23 cellular contexts compared by ENCODE assay signal in genomic region chr1:57632401-57632800, GRCh38.
DNase-seq lines count a peak whose midpoint lies in the region; TF ChIP-seq lines count a peak whose summit lies in the region.
"Had no signal": no experiment of that assay in that cellular context is flagged by ENCODE, and none has a peak within 500 bp of the region (broad histone marks: within the 10 kb centered on the region; RNA-seq: fewer than 3 reads in every experiment).

No MANE protein-coding gene starts in this region.

- H3K4me3 ChIP-seq in tibial artery (no peak overlapping the region), coronary artery (no peak overlapping the region)
- H3K4me3 ChIP-seq: cardiac muscle cell, lung had no signal

- no peaks in the 10 kb centered on the region for H3K4me1 ChIP-seq in tibial artery
- H3K4me1 ChIP-seq: parathyroid adenoma had no signal

- no peaks in the 10 kb centered on the region for H3K9me3 ChIP-seq in tibial artery

- DNase-seq in Daoy (ENCODE audit: low read depth), result peak; percentile 49
- peak; percentile 4 for DNase-seq in RKO (ENCODE audit: low spot score)
- peak; percentile 22 for DNase-seq in dermis blood vessel endothelial cell
- peak; percentile 46 for DNase-seq in kidney glomerular epithelial cell (lab: John Stamatoyannopoulos, UW)
- DNase-seq in ecto neural progenitor cell (ENCODE audit: low spot score), result no peak
- DNase-seq in iPS-NIHi11 (ENCODE audit: low spot score), result no peak
- no peak for DNase-seq in tibial artery
- no peak for DNase-seq in coronary artery (ENCODE audit: low spot score)
- DNase-seq: activated CD4-positive, alpha-beta T cell treated with anti-CD3 and anti-CD28 coated beads, Interleukin-2, amount 50 U/mL, for 48 hours; activated CD8-positive, alpha-beta memory T cell treated with anti-CD3 and anti-CD28 coated beads, Interleukin-2, amount 50 U/mL, for 4 hours; activated naive CD4-positive, alpha-beta T cell treated with anti-CD3 and anti-CD28 coated beads for 36 hours; C1 segment of cervical spinal cord; COR-L47; GDM1; islet precursor cell; NCI-H1092 treated with DMSO at 0.1 percent for 48 hours; NCI-H1930; right cardiac atrium; stimulated activated CD4-positive, alpha-beta T cell treated with anti-CD3 and anti-CD28 coated beads, Interleukin-4, amount 100 ng/mL, for 1 hour; T-cell had no signal

- H3K36me3 ChIP-seq in tibial artery, result no peaks in the 10 kb centered on the region
- H3K36me3 ChIP-seq: cardiac muscle cell had no signal

- no peak for TF ChIP-seq CTCF in tibial artery (IDR thresholded peaks at IDR 0.05)
- TF ChIP-seq CTCF in coronary artery (IDR thresholded peaks at IDR 0.05), result no peak

- H3K27ac ChIP-seq in tibial artery (no peak overlapping the region), coronary artery (no peak overlapping the region)
- H3K27ac ChIP-seq: cardiac muscle cell, parathyroid adenoma had no signal

- H3K27me3 ChIP-seq in tibial artery, result no peaks in the 10 kb centered on the region
- H3K27me3 ChIP-seq: cardiac muscle cell had no signal

- intact Hi-C loops in tibial artery (cut with DNase I; ENCODE audit: low total_unique reads), result no loop called here

Comparison
In these comparisons a context has a peak if more than half of its experiments do, and no peak if none do; other contexts are left out.
1. DNase-seq: peak in Daoy (single experiment), RKO (single experiment), dermis blood vessel endothelial cell (single experiment) and kidney glomerular epithelial cell (single experiment); none in ecto neural progenitor cell (single experiment), iPS-NIHi11 (single experiment), tibial artery (0 of 2) and coronary artery (single experiment).